Comparison of ENCODE assay signal across 2 cellular contexts in the genomic region with DNA sequence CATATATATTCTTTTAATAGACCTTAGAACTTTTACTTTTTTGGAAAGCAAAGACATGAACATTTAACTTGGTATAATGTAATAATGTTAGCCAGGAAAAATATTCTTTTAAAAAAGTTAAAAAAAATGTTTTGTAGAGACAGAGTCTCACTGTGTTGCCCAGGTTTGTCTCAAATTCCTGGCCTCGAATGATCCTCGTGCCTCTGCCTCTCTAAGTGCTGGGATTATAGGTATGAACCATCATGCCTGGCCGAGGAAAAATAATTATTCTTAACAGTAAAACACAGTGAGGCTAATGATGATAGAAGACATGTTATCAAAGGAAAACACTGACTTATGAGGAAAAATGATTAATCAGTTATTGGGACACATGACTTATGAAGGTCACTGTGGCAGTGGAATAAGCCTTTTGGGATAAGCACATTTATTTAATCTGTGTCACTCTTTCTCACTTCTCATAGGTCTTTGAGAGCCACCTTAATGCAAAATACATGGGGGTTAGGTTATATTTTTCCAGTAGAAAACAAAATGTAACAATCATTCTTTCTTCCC.
TF ChIP-seq lines count a peak whose summit lies in the region.

No MANE protein-coding gene starts in this region.

TF ChIP-seq in IMR-90, 13 proteins besides CTCF, POLR2A, EP300 and RAD21:
- TF ChIP-seq MAZ (IDR thresholded peaks at IDR 0.05; ENCODE audit: borderline replicate concordance, low read depth, low read length) (no peak), FOS (IDR thresholded peaks at IDR 0.05; ENCODE audit: low read depth, low read length) (no peak), NFE2L2 (IDR thresholded peaks at IDR 0.05; ENCODE audit: low read depth, low read length) (no peak), MXI1 (IDR thresholded peaks at IDR 0.05; ENCODE audit: borderline replicate concordance, low read depth, low read length) (no peak), CHD1 (IDR thresholded peaks at IDR 0.05; ENCODE audit: low read depth, low read length) (no peak)

TF ChIP-seq in endothelial cell of umbilical vein, 7 proteins besides CTCF, POLR2A, EP300 and RAD21:
- TF ChIP-seq GATA2 (IDR thresholded peaks at IDR 0.05; ENCODE audit: insufficient read depth, insufficient read length, low read depth, low read length) = no peak
- TF ChIP-seq, protein P1, sequence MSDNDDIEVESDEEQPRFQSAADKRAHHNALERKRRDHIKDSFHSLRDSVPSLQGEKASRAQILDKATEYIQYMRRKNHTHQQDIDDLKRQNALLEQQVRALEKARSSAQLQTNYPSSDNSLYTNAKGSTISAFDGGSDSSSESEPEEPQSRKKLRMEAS (IDR thresholded peaks at IDR 0.05; ENCODE audit: insufficient read depth, insufficient read length) = no peak
